1 cellular context compared by ENCODE assay signal in the genomic region with DNA sequence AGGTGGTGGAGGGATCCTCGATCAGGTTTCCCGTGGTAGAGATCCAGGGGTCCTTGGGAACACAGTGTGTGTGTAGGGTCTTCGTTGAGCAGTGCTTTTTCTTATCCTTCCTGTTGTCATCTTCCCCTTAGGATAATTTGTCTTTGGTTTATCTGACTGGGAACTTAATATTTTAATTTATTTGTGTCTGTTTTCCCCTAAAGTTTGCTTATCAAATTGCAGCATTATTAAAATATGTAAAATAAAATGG.
TF ChIP-seq lines count a peak whose summit lies in the region.

No MANE protein-coding gene starts in this region.

TF ChIP-seq in HepG2, 621 proteins besides CTCF, POLR2A, EP300 and RAD21:
- TF ChIP-seq ZNF530 (CRISPR knock-in tag; IDR thresholded peaks at IDR 0.05; ENCODE audit: low read depth) (no peak), ZNF616 (CRISPR knock-in tag; IDR thresholded peaks at IDR 0.05; ENCODE audit: low read depth) (no peak), KDM5A (IDR thresholded peaks at IDR 0.05; ENCODE audit: borderline replicate concordance, low read length) (peak; percentile 21; the same call in 1 of the 2 replicates), ISX (CRISPR knock-in tag; conservative IDR thresholded peaks at IDR 0.05) (no peak), ZNF550 (CRISPR knock-in tag; IDR thresholded peaks at IDR 0.05; ENCODE audit: borderline replicate concordance) (no peak), ZMYM2 (CRISPR knock-in tag; IDR thresholded peaks at IDR 0.05) (0 out of 2 replicates have a peak, but pooled peaks have one; percentile 3), SRSF9 (IDR thresholded peaks at IDR 0.05; ENCODE audit: borderline replicate concordance, insufficient read depth, low read depth, low read length, poor library complexity, severe bottlenecking) (no peak), ZBED4 (CRISPR knock-in tag; IDR thresholded peaks at IDR 0.05; ENCODE audit: borderline replicate concordance) (no peak), ZNF230 (CRISPR knock-in tag; IDR thresholded peaks at IDR 0.05) (no peak), NFYB (CRISPR knock-in tag; IDR thresholded peaks at IDR 0.05) (no peak), MTF1 (CRISPR knock-in tag; IDR thresholded peaks at IDR 0.05) (no peak)
- TF ChIP-seq, protein P1, sequence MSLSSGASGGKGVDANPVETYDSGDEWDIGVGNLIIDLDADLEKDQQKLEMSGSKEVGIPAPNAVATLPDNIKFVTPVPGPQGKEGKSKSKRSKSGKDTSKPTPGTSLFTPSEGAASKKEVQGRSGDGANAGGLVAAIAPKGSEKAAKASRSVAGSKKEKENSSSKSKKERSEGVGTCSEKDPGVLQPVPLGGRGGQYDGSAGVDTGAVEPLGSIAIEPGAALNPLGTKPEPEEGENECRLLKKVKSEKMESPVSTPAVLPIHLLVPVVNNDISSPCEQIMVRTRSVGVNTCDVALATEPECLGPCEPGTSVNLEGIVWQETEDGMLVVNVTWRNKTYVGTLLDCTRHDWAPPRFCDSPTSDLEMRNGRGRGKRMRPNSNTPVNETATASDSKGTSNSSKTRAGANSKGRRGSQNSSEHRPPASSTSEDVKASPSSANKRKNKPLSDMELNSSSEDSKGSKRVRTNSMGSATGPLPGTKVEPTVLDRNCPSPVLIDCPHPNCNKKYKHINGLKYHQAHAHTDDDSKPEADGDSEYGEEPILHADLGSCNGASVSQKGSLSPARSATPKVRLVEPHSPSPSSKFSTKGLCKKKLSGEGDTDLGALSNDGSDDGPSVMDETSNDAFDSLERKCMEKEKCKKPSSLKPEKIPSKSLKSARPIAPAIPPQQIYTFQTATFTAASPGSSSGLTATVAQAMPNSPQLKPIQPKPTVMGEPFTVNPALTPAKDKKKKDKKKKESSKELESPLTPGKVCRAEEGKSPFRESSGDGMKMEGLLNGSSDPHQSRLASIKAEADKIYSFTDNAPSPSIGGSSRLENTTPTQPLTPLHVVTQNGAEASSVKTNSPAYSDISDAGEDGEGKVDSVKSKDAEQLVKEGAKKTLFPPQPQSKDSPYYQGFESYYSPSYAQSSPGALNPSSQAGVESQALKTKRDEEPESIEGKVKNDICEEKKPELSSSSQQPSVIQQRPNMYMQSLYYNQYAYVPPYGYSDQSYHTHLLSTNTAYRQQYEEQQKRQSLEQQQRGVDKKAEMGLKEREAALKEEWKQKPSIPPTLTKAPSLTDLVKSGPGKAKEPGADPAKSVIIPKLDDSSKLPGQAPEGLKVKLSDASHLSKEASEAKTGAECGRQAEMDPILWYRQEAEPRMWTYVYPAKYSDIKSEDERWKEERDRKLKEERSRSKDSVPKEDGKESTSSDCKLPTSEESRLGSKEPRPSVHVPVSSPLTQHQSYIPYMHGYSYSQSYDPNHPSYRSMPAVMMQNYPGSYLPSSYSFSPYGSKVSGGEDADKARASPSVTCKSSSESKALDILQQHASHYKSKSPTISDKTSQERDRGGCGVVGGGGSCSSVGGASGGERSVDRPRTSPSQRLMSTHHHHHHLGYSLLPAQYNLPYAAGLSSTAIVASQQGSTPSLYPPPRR (CRISPR knock-in tag; IDR thresholded peaks at IDR 0.05; ENCODE audit: borderline replicate concordance), result no peak
- TF ChIP-seq, protein P2, sequence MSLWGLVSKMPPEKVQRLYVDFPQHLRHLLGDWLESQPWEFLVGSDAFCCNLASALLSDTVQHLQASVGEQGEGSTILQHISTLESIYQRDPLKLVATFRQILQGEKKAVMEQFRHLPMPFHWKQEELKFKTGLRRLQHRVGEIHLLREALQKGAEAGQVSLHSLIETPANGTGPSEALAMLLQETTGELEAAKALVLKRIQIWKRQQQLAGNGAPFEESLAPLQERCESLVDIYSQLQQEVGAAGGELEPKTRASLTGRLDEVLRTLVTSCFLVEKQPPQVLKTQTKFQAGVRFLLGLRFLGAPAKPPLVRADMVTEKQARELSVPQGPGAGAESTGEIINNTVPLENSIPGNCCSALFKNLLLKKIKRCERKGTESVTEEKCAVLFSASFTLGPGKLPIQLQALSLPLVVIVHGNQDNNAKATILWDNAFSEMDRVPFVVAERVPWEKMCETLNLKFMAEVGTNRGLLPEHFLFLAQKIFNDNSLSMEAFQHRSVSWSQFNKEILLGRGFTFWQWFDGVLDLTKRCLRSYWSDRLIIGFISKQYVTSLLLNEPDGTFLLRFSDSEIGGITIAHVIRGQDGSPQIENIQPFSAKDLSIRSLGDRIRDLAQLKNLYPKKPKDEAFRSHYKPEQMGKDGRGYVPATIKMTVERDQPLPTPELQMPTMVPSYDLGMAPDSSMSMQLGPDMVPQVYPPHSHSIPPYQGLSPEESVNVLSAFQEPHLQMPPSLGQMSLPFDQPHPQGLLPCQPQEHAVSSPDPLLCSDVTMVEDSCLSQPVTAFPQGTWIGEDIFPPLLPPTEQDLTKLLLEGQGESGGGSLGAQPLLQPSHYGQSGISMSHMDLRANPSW (CRISPR knock-in tag; IDR thresholded peaks at IDR 0.05; ENCODE audit: borderline replicate concordance), result no peak
